ENCODE assay signal across 8 cellular contexts in genomic region chr1:223123238-223123976, GRCh38. TPM values are rescaled to one million over a fixed set of nuclear protein-coding genes. Genes with fewer than 3 reads are reported as not detected.
DNase-seq lines count a peak whose midpoint lies in the region; ATAC-seq, FAIRE-seq and TF ChIP-seq lines count a peak whose summit lies in the region.

No MANE protein-coding gene starts in this region.

- no peaks in the 10 kb centered on the region for H3K36me3 Mint-ChIP-seq in activated naive CD8-positive, alpha-beta T cell treated with anti-CD3 and anti-CD28 coated beads, Interleukin-2, amount 10 ng/mL, durations not matched to agents 7 days and 5 days

- H3K9me3 ChIP-seq in small intestine (ENCODE audit: control insufficient read depth, low read depth), result no peaks in the 10 kb centered on the region

- H3K4me1 Mint-ChIP-seq in activated naive CD8-positive, alpha-beta T cell treated with anti-CD3 and anti-CD28 coated beads, Interleukin-2, amount 10 ng/mL, durations not matched to agents 7 days and 5 days, result peaks cover 7% of the 10 kb centered on the region

- 6 to 24% (median 16%) methylated on average over 16 of the region's 16 CpGs for WGBS in small intestine, 3 donors

- no peaks in the 10 kb centered on the region for H3K9me3 Mint-ChIP-seq in activated naive CD8-positive, alpha-beta T cell treated with anti-CD3 and anti-CD28 coated beads, Interleukin-2, amount 10 ng/mL, durations not matched to agents 7 days and 5 days

- H3K27ac ChIP-seq in small intestine (ENCODE audit: low read depth in 1 of 2, low read length in 1 of 2), result no peak overlapping the region

- no peaks in the 10 kb centered on the region for H3K4me1 ChIP-seq in small intestine (ENCODE audit: control insufficient read depth in 2 of 2, insufficient read depth in 1 of 2, low read depth in 1 of 2, low read length in 1 of 2)

- DNase-seq in HFF-Myc (ENCODE audit: extremely low read depth, low read depth) (no peak), MV-4-11 (lab: John Stamatoyannopoulos, UW) (peak; percentile 51), T follicular helper cell (ENCODE audit: low read depth) (peak; percentile 50), left ventricle myocardium superior (peak; percentile 75), small intestine (peak; percentile 84), NCI-H526 treated with DMSO at 0.1 percent for 48 hours (lab: John Stamatoyannopoulos, UW) (no peak)
- peak; percentile 69 for DNase-seq in activated naive CD8-positive, alpha-beta T cell treated with anti-CD3 and anti-CD28 coated beads, Interleukin-2, amount 10 ng/mL, durations not matched to agents 7 days and 5 days

- peaks cover 5% of the 10 kb centered on the region for H3K27me3 Mint-ChIP-seq in activated naive CD8-positive, alpha-beta T cell treated with anti-CD3 and anti-CD28 coated beads, Interleukin-2, amount 10 ng/mL, durations not matched to agents 7 days and 5 days

- POLR2A ChIA-PET in activated naive CD8-positive, alpha-beta T cell treated with anti-CD3 and anti-CD28 coated beads, Interleukin-2, amount 10 ng/mL, durations not matched to agents 7 days and 5 days (lab: Charles Lee), result no interaction called here

- no peaks in the 10 kb centered on the region for H3K36me3 ChIP-seq in small intestine (ENCODE audit: control insufficient read depth in 2 of 2, insufficient read depth in 2 of 2, low read length in 2 of 2)

- no peak for FAIRE-seq in small intestine (lab: Jason Lieb, UNC)

- no peaks in the 10 kb centered on the region for H3K27me3 ChIP-seq in small intestine (ENCODE audit: control insufficient read depth in 2 of 2, insufficient read depth in 2 of 2, low read length in 2 of 2)

- peak; percentile 85 for ATAC-seq in activated naive CD8-positive, alpha-beta T cell treated with anti-CD3 and anti-CD28 coated beads, Interleukin-2, amount 10 ng/mL, durations not matched to agents 7 days and 5 days (ENCODE audit: low read depth)
- peak; percentile 88 for ATAC-seq in left ventricle myocardium superior

- peak; percentile 91 for TF ChIP-seq CTCF in GM12872 (IDR thresholded peaks at IDR 0.05; ENCODE audit: insufficient read depth, low read depth, low read length)
- TF ChIP-seq CTCF in HFF-Myc (IDR thresholded peaks at IDR 0.05; ENCODE audit: low read depth, low read length, missing control alignments), result peak; percentile 96

- intact Hi-C loops in left ventricle myocardium superior (cut with micrococcal nuclease), result no loop called here

- H3K4me3 ChIP-seq in HFF-Myc (replicated peaks; ENCODE audit: low read depth, low read length) (no peak overlapping the region), small intestine (ENCODE audit: low read depth in 1 of 2, low read length in 2 of 2) (peak overlapping the region in 1 of 2 donors; percentile 20)

- H3K27ac Mint-ChIP-seq in activated naive CD8-positive, alpha-beta T cell treated with anti-CD3 and anti-CD28 coated beads, Interleukin-2, amount 10 ng/mL, durations not matched to agents 7 days and 5 days, result no peak overlapping the region

- no peak overlapping the region for H3K4me3 Mint-ChIP-seq in activated naive CD8-positive, alpha-beta T cell treated with anti-CD3 and anti-CD28 coated beads, Interleukin-2, amount 10 ng/mL, durations not matched to agents 7 days and 5 days

RNA-seq across cellular contexts. Expression of gene TLR5, which starts 19.6 kb away (rescaled TPM):
- 1 to 10 TPM in 1 of 2 experiments, under 1 TPM in 1; 0.28 to 1.8 TPM for total RNA-seq in activated naive CD8-positive, alpha-beta T cell treated with anti-CD3 and anti-CD28 coated beads, Interleukin-2, amount 10 ng/mL, durations not matched to agents 7 days and 5 days
- total RNA-seq in left ventricle myocardium superior, result 2.5 TPM
- polyA plus RNA-seq in small intestine, result 1 to 10 TPM in 1 of 3 donors, not detected in 2; 1.8 TPM

Comparison
In these comparisons a context has a peak if more than half of its experiments do, and no peak if none do; other contexts are left out.
1. DNase-seq: peak in MV-4-11 (single experiment), T follicular helper cell (single experiment), activated naive CD8-positive, alpha-beta T cell treated with anti-CD3 and anti-CD28 coated beads, Interleukin-2, amount 10 ng/mL, durations not matched to agents 7 days and 5 days (single experiment), left ventricle myocardium superior (single experiment) and small intestine (single experiment); none in HFF-Myc (single experiment) and NCI-H526 treated with DMSO at 0.1 percent for 48 hours (single experiment).